ENCODE assay signal across 8 cellular contexts in the genomic region with DNA sequence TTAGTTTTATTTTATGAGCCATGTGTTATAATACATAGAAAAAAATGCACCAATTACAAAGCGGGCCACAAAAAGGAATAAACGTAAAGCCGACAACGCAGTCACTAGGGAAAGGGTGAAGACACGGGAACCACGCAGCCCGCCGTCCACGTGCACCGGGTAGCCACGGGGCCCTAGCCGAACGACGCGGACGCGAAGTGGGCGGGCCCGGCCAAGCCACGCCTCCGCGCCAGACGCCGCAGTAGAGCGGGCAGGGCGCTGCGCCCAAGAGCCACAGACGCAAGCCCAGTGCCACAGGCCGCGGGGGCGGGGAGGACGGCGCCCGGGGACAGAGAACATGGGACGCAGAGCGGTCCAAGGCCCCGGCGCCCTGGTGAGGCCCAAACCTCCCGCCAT. TPM values are rescaled to one million over a fixed set of nuclear protein-coding genes. Genes with fewer than 3 reads are reported as not detected.
DNase-seq lines count a peak whose midpoint lies in the region; ATAC-seq, FAIRE-seq and TF ChIP-seq lines count a peak whose summit lies in the region.

TSS of gene DUSP28 (plus strand) at position 274 of the 396 bp plus-strand sequence. CDS start 328 bp downstream, outside the sequence.

- POLR2A ChIA-PET in endothelial cell of umbilical vein (lab: Charles Lee): no interaction called here

- H4K20me1 ChIP-seq in endothelial cell of umbilical vein (replicated peaks; ENCODE audit: control insufficient read depth, extremely low read depth, insufficient read depth, low read length): no peaks in the 10 kb centered on the region

- peak; percentile 89 for FAIRE-seq in endothelial cell of umbilical vein (lab: Jason Lieb, UNC)

- dilution Hi-C loops in endothelial cell of umbilical vein (cut with MboI; ENCODE audit: extremely low pct_ligation_motif_present, low sequenced_read_pairs): no loop called here

- peak within 1 kb of the TSS; percentile 80 for H3K9ac ChIP-seq in endothelial cell of umbilical vein (replicated peaks; ENCODE audit: extremely low read depth, insufficient read depth, low read length)

- peaks cover 13% of the 10 kb centered on the region for H3K79me2 ChIP-seq in endothelial cell of umbilical vein (ENCODE audit: control insufficient read depth, insufficient read depth, low read length)

- no peaks in the 10 kb centered on the region for H3K27me3 ChIP-seq in endothelial cell of umbilical vein (ENCODE audit: control insufficient read depth in 2 of 2, insufficient read depth in 2 of 2, low read length in 2 of 2)

- intact Hi-C loops in endothelial cell of umbilical vein (cut with micrococcal nuclease): loop anchor here (1.0 to 10.0 kb wide), 7 partner anchors 8 to 757 kb away; partner anchors contain the start of genes CAPN10, HDLBP, RNPEPL1 and SEPTIN2

- peak within 1 kb of the TSS; percentile 42 to 66 (median 61) for H3K4me3 ChIP-seq in endothelial cell of umbilical vein (replicated peaks in 1 of 3; ENCODE audit: insufficient read depth in 1 of 3, low read depth in 1 of 3, low read length in 3 of 3)

- TF ChIP-seq POLR2A in endothelial cell of umbilical vein (IDR thresholded peaks at IDR 0.05; ENCODE audit: low read depth, low read length): peak; percentile 75

- H3K27ac ChIP-seq in endothelial cell of umbilical vein (ENCODE audit: insufficient read depth, low read depth, low read length): peak within 1 kb of the TSS; percentile 77

- peak within 1 kb of the TSS; percentile 83 for H3K4me2 ChIP-seq in endothelial cell of umbilical vein (ENCODE audit: insufficient read depth, low read length)

- peak; percentile 52 for ATAC-seq in GM19438 (IDR thresholded peaks at IDR 0.05; ENCODE audit: low read depth, unreplicated experiment)
- peak; percentile 42 for ATAC-seq in HG03558 (IDR thresholded peaks at IDR 0.05; ENCODE audit: extremely low read depth, unreplicated experiment)

- no peaks in the 10 kb centered on the region for H3K9me3 ChIP-seq in endothelial cell of umbilical vein (replicated peaks; ENCODE audit: control insufficient read depth, insufficient read depth, low read length)

- peak within 1 kb of the TSS; percentile 23 for H2AFZ ChIP-seq in endothelial cell of umbilical vein (ENCODE audit: low read depth, low read length)

- TF ChIP-seq CTCF in endothelial cell of umbilical vein (IDR thresholded peaks at IDR 0.05; ENCODE audit: extremely low read depth in 1 of 2, insufficient read depth in 1 of 2, low read depth in 1 of 2, low read length in 2 of 2): no peak

- CTCF ChIA-PET in endothelial cell of umbilical vein (lab: Charles Lee): interaction anchor here (0.9 to 4.3 kb wide), 5 partner anchors 22 to 280 kb away, joined by 3 to 22 read pairs (median 7); partner anchors contain the start of gene CAPN10

- BruUV-seq in endothelial cell of umbilical vein (replicated peaks; lab: Mats Ljungman, UMichigan): no TSS peak

- H3K36me3 ChIP-seq in endothelial cell of umbilical vein (ENCODE audit: control insufficient read depth in 2 of 2, extremely low read depth in 1 of 2, insufficient read depth in 2 of 2, low read length in 2 of 2): no peaks in the 10 kb centered on the region

- no peaks in the 10 kb centered on the region for H3K9me1 ChIP-seq in endothelial cell of umbilical vein (replicated peaks; ENCODE audit: control insufficient read depth, extremely low read depth, insufficient read depth, low read length)

- peak; percentile 93 for DNase-seq in COLO668 (lab: John Stamatoyannopoulos, UW; ENCODE audit: unreplicated experiment)
- DNase-seq in NOMO-1 treated with DMSO at 0.1 percent for 48 hours (lab: John Stamatoyannopoulos, UW; ENCODE audit: unreplicated experiment): peak; percentile 83
- DNase-seq in activated CD8-positive, alpha-beta memory T cell treated with anti-CD3 and anti-CD28 coated beads, Interleukin-2, amount 50 U/mL, for 24 hours (ENCODE audit: extremely low read depth): peak; percentile 73
- DNase-seq in endothelial cell of umbilical vein (ENCODE audit: low read depth, low spot score): peak; percentile 89
- peak; percentile 86 for DNase-seq in middle frontal gyrus (ENCODE audit: extremely low spot score, low spot score)
- DNase-seq in stimulated activated CD8-positive, alpha-beta memory T cell treated with anti-CD3 and anti-CD28 coated beads, Interleukin-4, amount 100 ng/mL, for 1 hour (ENCODE audit: low read depth in 2 of 2, low spot score in 1 of 2): peak; percentile 71 to 74

- peaks cover 34% of the 10 kb centered on the region for H3K4me1 ChIP-seq in endothelial cell of umbilical vein (ENCODE audit: control insufficient read depth, extremely low read depth, insufficient read depth, low read length)

TF ChIP-seq in endothelial cell of umbilical vein, 7 proteins besides CTCF, POLR2A, EP300 and RAD21:
- TF ChIP-seq MYC (IDR thresholded peaks at IDR 0.05; ENCODE audit: low read depth, low read length) (peak; percentile 86), POLR2AphosphoS5 (IDR thresholded peaks at IDR 0.05; ENCODE audit: insufficient read depth, low read depth, low read length) (peak; percentile 80), MAX (IDR thresholded peaks at IDR 0.05; ENCODE audit: insufficient read depth, insufficient read length) (peak; percentile 89), GATA2 (IDR thresholded peaks at IDR 0.05; ENCODE audit: insufficient read depth, insufficient read length, low read depth, low read length) (no peak)

RNA-seq across cellular contexts. Expression of gene DUSP28, which starts in this region (rescaled TPM):
- 2.1 and 2.2 TPM in 2 replicates for total RNA-seq in endothelial cell of umbilical vein
- 4.3 and 5.7 TPM in 2 replicates for polyA plus RNA-seq in endothelial cell of umbilical vein
- polyA plus RNA-seq in endothelial cell of umbilical vein (2011; cell fraction: cytosol; rRNA removed): 2.2 and 3.2 TPM in 2 replicates
- polyA plus RNA-seq in endothelial cell of umbilical vein (2011; cell fraction: nucleus; rRNA removed): 3.0 and 3.8 TPM in 2 replicates
- 3.0 and 3.8 TPM in 2 replicates for polyA plus RNA-seq in endothelial cell of umbilical vein (2012)
- polyA minus RNA-seq in endothelial cell of umbilical vein: 1.4 and 4.7 TPM in 2 replicates
- polyA minus RNA-seq in endothelial cell of umbilical vein (2011; cell fraction: cytosol; rRNA and poly(A)+ RNA removed): 0.51 TPM
- 3.1 and 4.6 TPM in 2 replicates for polyA minus RNA-seq in endothelial cell of umbilical vein (2011; cell fraction: nucleus; rRNA and poly(A)+ RNA removed)

Comparison
In these comparisons a context has a peak if more than half of its experiments do, and no peak if none do; other contexts are left out.
1. Peak in every context shown above with its lines: DNase-seq, ATAC-seq, H3K4me3 ChIP-seq and H3K27ac ChIP-seq.